36 cellular contexts compared by ENCODE assay signal in the genomic region with DNA sequence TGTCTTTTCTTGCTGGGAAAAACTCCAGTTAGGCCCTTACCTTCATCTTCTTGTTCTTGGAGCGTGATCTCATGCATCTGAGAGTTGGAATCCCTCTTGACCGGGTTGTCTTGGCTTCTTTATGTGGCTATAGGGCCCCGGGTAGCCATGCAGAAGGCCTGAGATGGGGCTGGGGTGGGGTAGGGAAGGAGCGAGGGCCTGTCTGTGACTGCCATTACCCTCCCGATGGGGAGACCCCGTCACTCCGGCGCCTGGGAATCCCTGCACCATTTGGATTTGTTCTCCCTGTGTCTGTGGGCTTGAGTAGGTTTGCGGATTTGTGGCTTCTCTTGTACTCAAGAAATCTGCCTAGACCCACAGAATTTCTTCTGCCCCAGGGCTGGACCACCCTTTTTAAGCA. TPM values are rescaled to one million over a fixed set of nuclear protein-coding genes. Genes with fewer than 3 reads are reported as not detected.
"Had no signal": no experiment of that assay in that cellular context is flagged by ENCODE, and none has a peak within 500 bp of the region (broad histone marks: within the 10 kb centered on the region; RNA-seq: fewer than 3 reads in every experiment).

No MANE protein-coding gene starts in this region.

- H3K4me2 ChIP-seq: hepatocyte had no signal

- H3K27ac ChIP-seq: colonic mucosa, esophagus muscularis mucosa, foreskin keratinocyte, gastroesophageal sphincter, heart left ventricle, neutrophil, pancreas, sigmoid colon, testis had no signal

- H2AFZ ChIP-seq: hepatocyte had no signal

- H3K4me1 ChIP-seq: colonic mucosa, esophagus muscularis mucosa, gastroesophageal sphincter, pancreas, sigmoid colon, testis had no signal

- H3K36me3 Mint-ChIP-seq: naive thymus-derived CD4-positive, alpha-beta T cell; stimulated activated effector memory CD8-positive, alpha-beta T cell treated with anti-CD3 and anti-CD28 coated beads, Interleukin-12 subunit alpha, Interleukin-12 subunit beta, amount 100 ng/mL, for 72 hours had no signal

- H3K27ac Mint-ChIP-seq: dendritic cell treated with granulocyte-macrophage colony-stimulating factor and Interleukin-4, amounts not matched to agents 40 ng/mL and 50 ng/mL, for 4 days; endodermal cell; naive thymus-derived CD4-positive, alpha-beta T cell; progenitor cell of endocrine pancreas; stimulated activated effector memory CD8-positive, alpha-beta T cell treated with anti-CD3 and anti-CD28 coated beads, Interleukin-12 subunit alpha, Interleukin-12 subunit beta, amount 100 ng/mL, for 72 hours had no signal

- H3K9me3 Mint-ChIP-seq: dendritic cell treated with granulocyte-macrophage colony-stimulating factor and Interleukin-4, amounts not matched to agents 40 ng/mL and 50 ng/mL, for 4 days; endodermal cell; naive thymus-derived CD4-positive, alpha-beta T cell; stimulated activated effector memory CD8-positive, alpha-beta T cell treated with anti-CD3 and anti-CD28 coated beads, Interleukin-12 subunit alpha, Interleukin-12 subunit beta, amount 100 ng/mL, for 72 hours had no signal

- H3K4me1 Mint-ChIP-seq: stimulated activated effector memory CD8-positive, alpha-beta T cell treated with anti-CD3 and anti-CD28 coated beads, Interleukin-12 subunit alpha, Interleukin-12 subunit beta, amount 100 ng/mL, for 72 hours had no signal

- ATAC-seq: gastroesophageal sphincter; left lobe of liver; pancreas; stimulated activated effector memory CD8-positive, alpha-beta T cell treated with anti-CD3 and anti-CD28 coated beads, Interleukin-12 subunit alpha, Interleukin-12 subunit beta, amount 100 ng/mL, for 72 hours; stimulated activated naive CD8-positive, alpha-beta T cell treated with anti-CD3 and anti-CD28 coated beads, Interleukin-15, Interleukin-2, amounts not matched to agents 100 U/mL and 50 U/mL, for 24 hours had no signal

- H3K4me3 Mint-ChIP-seq: dendritic cell treated with granulocyte-macrophage colony-stimulating factor and Interleukin-4, amounts not matched to agents 40 ng/mL and 50 ng/mL, for 4 days; endodermal cell; naive thymus-derived CD4-positive, alpha-beta T cell; stimulated activated effector memory CD8-positive, alpha-beta T cell treated with anti-CD3 and anti-CD28 coated beads, Interleukin-12 subunit alpha, Interleukin-12 subunit beta, amount 100 ng/mL, for 72 hours had no signal

- H3K4me3 ChIP-seq: colonic mucosa, esophagus muscularis mucosa, gastroesophageal sphincter, heart left ventricle, hepatocyte, pancreas, sigmoid colon, testis, tibial artery, upper lobe of left lung had no signal

- H3K36me3 ChIP-seq: colonic mucosa, esophagus muscularis mucosa, gastroesophageal sphincter, heart left ventricle, neutrophil, pancreas, sigmoid colon, tibial artery, upper lobe of left lung had no signal

- H3K9me3 ChIP-seq: colonic mucosa, esophagus muscularis mucosa, gastroesophageal sphincter, heart left ventricle, neutrophil, pancreas, sigmoid colon, testis, tibial artery, upper lobe of left lung had no signal

- DNase-seq: colonic mucosa; effector CD8-positive, alpha-beta T cell; foreskin keratinocyte; heart left ventricle; kidney; mesenchymal stem cell; midbrain; naive thymus-derived CD4-positive, alpha-beta T cell; pancreas; sigmoid colon; stimulated activated CD4-positive, alpha-beta T cell treated with anti-CD3 and anti-CD28 coated beads, Interleukin-2, amount 100 ng/mL, for 24 hours; stimulated activated CD4-positive, alpha-beta T cell treated with anti-CD3 and anti-CD28 coated beads, Interleukin-4, amount 100 ng/mL, for 24 hours; stimulated activated naive CD8-positive, alpha-beta T cell treated with anti-CD3 and anti-CD28 coated beads, Interleukin-15, Interleukin-2, amounts not matched to agents 100 U/mL and 50 U/mL, for 24 hours; substantia nigra; upper lobe of left lung had no signal

- H3K27me3 ChIP-seq: colonic mucosa, esophagus muscularis mucosa, foreskin keratinocyte, gastroesophageal sphincter, heart left ventricle, hepatocyte, pancreas, sigmoid colon, testis, tibial artery, upper lobe of left lung had no signal

RNA-seq across cellular contexts. Expression of a gene that starts 18.8 kb away (rescaled TPM):
- total RNA-seq: chondrocyte, colonic mucosa, endodermal cell, endothelial cell of umbilical vein, epithelial cell of proximal tubule, esophagus muscularis mucosa, fibroblast of lung, foreskin keratinocyte, gastroesophageal sphincter, kidney, left lobe of liver, lower leg skin, lung microvascular endothelial cell, mucosa of gallbladder, omental fat pad, pancreas, progenitor cell of endocrine pancreas, sigmoid colon, skeletal muscle tissue had no signal
- polyA plus RNA-seq: endothelial cell of umbilical vein; fibroblast of lung; foreskin keratinocyte; heart left ventricle; naive thymus-derived CD4-positive, alpha-beta T cell; neural cell had no signal

RNA-seq across cellular contexts. Expression of a gene that starts 32.5 kb away (rescaled TPM):
- total RNA-seq: chondrocyte, colonic mucosa, endodermal cell, endothelial cell of umbilical vein, epithelial cell of proximal tubule, esophagus muscularis mucosa, fibroblast of lung, foreskin keratinocyte, gastroesophageal sphincter, heart left ventricle, hepatocyte, kidney, left lobe of liver, lower leg skin, lung microvascular endothelial cell, mucosa of gallbladder, omental fat pad, progenitor cell of endocrine pancreas, sigmoid colon, skeletal muscle tissue, upper lobe of left lung had no signal
- polyA plus RNA-seq: endothelial cell of umbilical vein; fibroblast of lung; foreskin keratinocyte; heart left ventricle; hepatocyte; naive thymus-derived CD4-positive, alpha-beta T cell; neural cell; pancreas; sigmoid colon had no signal
